Comparison of ENCODE assay signal across 1 cellular context in genomic region chr1:92029241-92029922, GRCh38.
TF ChIP-seq lines count a peak whose summit lies in the region.

No MANE protein-coding gene starts in this region.

TF ChIP-seq in H1, 55 proteins besides CTCF, POLR2A, EP300 and RAD21 (continued from another document):
- TF ChIP-seq MAX (IDR thresholded peaks at IDR 0.05) (peak; percentile 71), CEBPB (IDR thresholded peaks at IDR 0.05; ENCODE audit: low read depth, low read length) (no peak)
